ENCODE assay signal across 2 cellular contexts in genomic region chr4:150743564-150744342, GRCh38.
A peak's percentile ranks its signal among the peaks of the same experiment; 100 is the strongest.
TF ChIP-seq lines count a peak whose summit lies in the region.

No MANE protein-coding gene starts in this region.

TF ChIP-seq in HEK293, 187 proteins besides CTCF, POLR2A, EP300 and RAD21 (continued from another document):
- TF ChIP-seq BCL6B (tag by site-specific recombination; IDR thresholded peaks at IDR 0.05) (0 out of 2 replicates have a peak, but pooled peaks have one; percentile 25), ZNF211 (tag by site-specific recombination; IDR thresholded peaks at IDR 0.05; ENCODE audit: low read depth) (no peak), PRDM6 (tag by site-specific recombination; IDR thresholded peaks at IDR 0.05) (peak; percentile 39), ZNF664 (tag by site-specific recombination; IDR thresholded peaks at IDR 0.05) (no peak), ZNF629 (tag by site-specific recombination; IDR thresholded peaks at IDR 0.05) (0 out of 2 replicates have a peak, but pooled peaks have one; percentile 13), ZNF473 (tag by site-specific recombination; IDR thresholded peaks at IDR 0.05) (no peak), ZNF274 (IDR thresholded peaks at IDR 0.05; ENCODE audit: low read length) (no peak), ZNF274 (tag by site-specific recombination; IDR thresholded peaks at IDR 0.05; ENCODE audit: borderline replicate concordance) (no peak), ZNF571 (tag by site-specific recombination; IDR thresholded peaks at IDR 0.05) (no peak), ATF2 (tag by site-specific recombination; IDR thresholded peaks at IDR 0.05; ENCODE audit: low read depth) (peak; percentile 56), ZNF544 (tag by site-specific recombination; IDR thresholded peaks at IDR 0.05) (no peak)
TF ChIP-seq in HEK293: peak in this region for 4.

TF ChIP-seq in GM12878, 131 proteins besides CTCF, POLR2A, EP300 and RAD21 (continued from another document):
- TF ChIP-seq ATF7 (IDR thresholded peaks at IDR 0.05; ENCODE audit: low read depth), result peak; percentile 85
- peak; percentile 75 for TF ChIP-seq MTA2 (IDR thresholded peaks at IDR 0.05; ENCODE audit: low read depth)
- no peak for TF ChIP-seq POU2F2 (IDR thresholded peaks at IDR 0.05; ENCODE audit: borderline replicate concordance, low read depth, low read length)
